In the genomic region with DNA sequence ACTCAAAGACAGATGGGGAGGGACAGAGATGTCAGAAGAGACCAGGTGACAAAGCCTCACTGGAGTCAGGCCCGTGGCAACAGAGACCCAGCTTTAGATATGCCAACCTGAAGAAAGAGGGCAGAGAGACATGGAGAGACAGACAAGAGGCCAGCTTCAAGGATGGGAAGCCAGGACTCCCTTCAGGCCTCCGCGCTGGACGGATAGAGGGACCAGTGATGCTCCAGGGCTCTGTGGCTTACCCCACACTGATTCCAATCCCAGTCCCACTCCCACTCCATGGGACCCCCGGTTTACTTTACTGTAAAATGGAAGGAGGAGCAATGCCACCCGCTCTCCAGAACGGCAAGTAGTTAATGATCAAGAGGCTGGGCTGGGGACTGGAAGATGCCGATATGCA, we compare ENCODE assay signal across 1 cellular context.
TF ChIP-seq lines count a peak whose summit lies in the region.

No MANE protein-coding gene starts in this region.

TF ChIP-seq in IMR-90, 13 proteins besides CTCF, POLR2A, EP300 and RAD21:
- no peak for TF ChIP-seq SMC3 (IDR thresholded peaks at IDR 0.05; ENCODE audit: low read depth, low read length)
- no peak for TF ChIP-seq CHD1 (IDR thresholded peaks at IDR 0.05; ENCODE audit: low read depth, low read length)
- TF ChIP-seq CEBPB (IDR thresholded peaks at IDR 0.05; ENCODE audit: low read depth, low read length), result no peak
- no peak for TF ChIP-seq BHLHE40 (IDR thresholded peaks at IDR 0.05; ENCODE audit: low read depth, low read length)
- TF ChIP-seq MAFK (IDR thresholded peaks at IDR 0.05; ENCODE audit: low read depth, low read length), result no peak
- TF ChIP-seq, protein P1, sequence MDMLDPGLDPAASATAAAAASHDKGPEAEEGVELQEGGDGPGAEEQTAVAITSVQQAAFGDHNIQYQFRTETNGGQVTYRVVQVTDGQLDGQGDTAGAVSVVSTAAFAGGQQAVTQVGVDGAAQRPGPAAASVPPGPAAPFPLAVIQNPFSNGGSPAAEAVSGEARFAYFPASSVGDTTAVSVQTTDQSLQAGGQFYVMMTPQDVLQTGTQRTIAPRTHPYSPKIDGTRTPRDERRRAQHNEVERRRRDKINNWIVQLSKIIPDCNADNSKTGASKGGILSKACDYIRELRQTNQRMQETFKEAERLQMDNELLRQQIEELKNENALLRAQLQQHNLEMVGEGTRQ (IDR thresholded peaks at IDR 0.05; ENCODE audit: low read depth, low read length), result no peak
- no peak for TF ChIP-seq NFE2L2 (IDR thresholded peaks at IDR 0.05; ENCODE audit: low read depth, low read length)
- TF ChIP-seq RCOR1 (IDR thresholded peaks at IDR 0.05; ENCODE audit: insufficient replicate concordance, low read length), result no peak
- TF ChIP-seq, protein P2, sequence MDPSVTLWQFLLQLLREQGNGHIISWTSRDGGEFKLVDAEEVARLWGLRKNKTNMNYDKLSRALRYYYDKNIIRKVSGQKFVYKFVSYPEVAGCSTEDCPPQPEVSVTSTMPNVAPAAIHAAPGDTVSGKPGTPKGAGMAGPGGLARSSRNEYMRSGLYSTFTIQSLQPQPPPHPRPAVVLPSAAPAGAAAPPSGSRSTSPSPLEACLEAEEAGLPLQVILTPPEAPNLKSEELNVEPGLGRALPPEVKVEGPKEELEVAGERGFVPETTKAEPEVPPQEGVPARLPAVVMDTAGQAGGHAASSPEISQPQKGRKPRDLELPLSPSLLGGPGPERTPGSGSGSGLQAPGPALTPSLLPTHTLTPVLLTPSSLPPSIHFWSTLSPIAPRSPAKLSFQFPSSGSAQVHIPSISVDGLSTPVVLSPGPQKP (IDR thresholded peaks at IDR 0.05; ENCODE audit: borderline replicate concordance, low read depth, low read length), result no peak
- TF ChIP-seq MXI1 (IDR thresholded peaks at IDR 0.05; ENCODE audit: borderline replicate concordance, low read depth, low read length), result no peak
- no peak for TF ChIP-seq RFX5 (IDR thresholded peaks at IDR 0.05; ENCODE audit: low read depth, low read length)
- TF ChIP-seq MAZ (IDR thresholded peaks at IDR 0.05; ENCODE audit: borderline replicate concordance, low read depth, low read length), result no peak
- no peak for TF ChIP-seq FOS (IDR thresholded peaks at IDR 0.05; ENCODE audit: low read depth, low read length)
